ENCODE assay signal across 23 cellular contexts in the genomic region with DNA sequence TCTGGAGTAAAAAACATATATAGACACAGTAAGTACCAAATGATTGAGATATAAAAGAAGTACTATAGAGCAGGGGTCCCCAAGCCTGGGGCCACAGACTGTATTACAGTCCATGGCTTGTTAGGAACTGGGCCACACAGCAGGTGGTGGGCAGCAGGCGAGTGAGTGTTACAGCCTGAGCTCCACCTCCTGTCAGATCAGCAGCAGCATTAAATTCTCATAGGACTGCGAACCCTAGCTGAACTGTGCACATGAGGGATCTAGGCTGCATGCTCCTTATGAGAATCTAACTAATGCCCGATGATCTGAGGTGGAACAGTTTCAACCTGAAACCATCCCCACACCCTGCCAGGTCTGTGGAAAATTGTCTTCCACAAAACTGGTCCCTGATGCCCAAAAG.
DNase-seq lines count a peak whose midpoint lies in the region; ATAC-seq, FAIRE-seq and TF ChIP-seq lines count a peak whose summit lies in the region.
"Had no signal": no experiment of that assay in that cellular context is flagged by ENCODE, and none has a peak within 500 bp of the region (broad histone marks: within the 10 kb centered on the region; RNA-seq: fewer than 3 reads in every experiment).

No MANE protein-coding gene starts in this region.

- DNase-seq in T-helper 17 cell (no peak), bronchial epithelial cell (ENCODE audit: low read depth) (no peak), psoas muscle (no peak), UCSD-AML1 (lab: John Stamatoyannopoulos, UW; ENCODE audit: unreplicated experiment) (no peak)
- no peak for DNase-seq in naive thymus-derived CD8-positive, alpha-beta T cell
- DNase-seq: ACHN; BE2C; C1 segment of cervical spinal cord; CD4-positive, CD25-positive, alpha-beta regulatory T cell; CD8-positive, alpha-beta memory T cell; COR-L47; DMS 273 treated with DMSO at 0.1 percent for 48 hours; DMS53; DND-41; EL; GM23248; HFFc6 had no signal

- no peaks in the 10 kb centered on the region for H3K27me3 Mint-ChIP-seq in T-helper 17 cell
- H3K27me3 Mint-ChIP-seq in naive thymus-derived CD8-positive, alpha-beta T cell: no peaks in the 10 kb centered on the region
- H3K27me3 Mint-ChIP-seq: CD4-positive, CD25-positive, alpha-beta regulatory T cell; CD8-positive, alpha-beta memory T cell had no signal

- POLR2A ChIA-PET in naive thymus-derived CD8-positive, alpha-beta T cell (lab: Charles Lee): no interaction called here

- H3K27me3 ChIP-seq in bronchial epithelial cell (ENCODE audit: control insufficient read depth, insufficient read depth, low read length) (no peaks in the 10 kb centered on the region), psoas muscle (ENCODE audit: insufficient read depth in 3 of 3, low read length in 2 of 3) (no peaks in the 10 kb centered on the region)
- H3K27me3 ChIP-seq: BE2C had no signal

- TF ChIP-seq CTCF in bronchial epithelial cell (IDR thresholded peaks at IDR 0.05; ENCODE audit: insufficient read depth, low read length, severe bottlenecking): no peak
- no peak for TF ChIP-seq CTCF in psoas muscle (IDR thresholded peaks at IDR 0.05)

- ATAC-seq in T-helper 17 cell (no peak), psoas muscle (no peak), GM21529 (IDR thresholded peaks at IDR 0.05; ENCODE audit: unreplicated experiment) (no peak)
- ATAC-seq in naive thymus-derived CD8-positive, alpha-beta T cell: no peak
- ATAC-seq: GM12878, HCT116 had no signal

- WGBS in psoas muscle, 3 donors: 68 to 75% (median 73%) methylated on average over 3 of the region's 3 CpGs

- peak; percentile 70 for FAIRE-seq in bronchial epithelial cell (lab: Jason Lieb, UNC)
- FAIRE-seq: A204.1, GM12878, H54 had no signal

- no peak overlapping the region for H3K27ac ChIP-seq in psoas muscle
- H3K27ac ChIP-seq: GM23248, HL-60 had no signal

- peaks cover 6% of the 10 kb centered on the region for H3K4me1 Mint-ChIP-seq in T-helper 17 cell
- peaks cover 0 to 16% (median 6%) of the 10 kb centered on the region in 4 donors for H3K4me1 Mint-ChIP-seq in naive thymus-derived CD8-positive, alpha-beta T cell

- H3K4me3 Mint-ChIP-seq in T-helper 17 cell: no peak overlapping the region
- H3K4me3 Mint-ChIP-seq in naive thymus-derived CD8-positive, alpha-beta T cell: no peak overlapping the region
- H3K4me3 Mint-ChIP-seq: CD4-positive, CD25-positive, alpha-beta regulatory T cell; CD8-positive, alpha-beta memory T cell; HFFc6 had no signal

- no peaks in the 10 kb centered on the region for H3K9me3 Mint-ChIP-seq in naive thymus-derived CD8-positive, alpha-beta T cell
- H3K9me3 Mint-ChIP-seq: CD8-positive, alpha-beta memory T cell; HFFc6 had no signal

- H3K36me3 ChIP-seq in bronchial epithelial cell (ENCODE audit: control insufficient read depth, insufficient read depth, low read length) (no peaks in the 10 kb centered on the region), psoas muscle (ENCODE audit: insufficient read depth in 1 of 2, low read depth in 1 of 2) (peaks cover 0 to 14% of the 10 kb centered on the region in 2 donors)
- H3K36me3 ChIP-seq: BE2C had no signal

- intact Hi-C loops in psoas muscle (cut with DNase I): no loop called here

- H3K4me3 ChIP-seq in bronchial epithelial cell (ENCODE audit: low read depth, low read length) (no peak overlapping the region), psoas muscle (no peak overlapping the region)
- H3K4me3 ChIP-seq: GM12878, GM23248 had no signal

- peak overlapping the region; percentile 8 for H3K27ac Mint-ChIP-seq in T-helper 17 cell
- peak overlapping the region in 6 of 10 donors; percentile 9 to 93 (median 74) for H3K27ac Mint-ChIP-seq in naive thymus-derived CD8-positive, alpha-beta T cell
- H3K27ac Mint-ChIP-seq: HFFc6 had no signal

- no peaks in the 10 kb centered on the region for H3K9me3 ChIP-seq in T-helper 17 cell (ENCODE audit: control insufficient read depth, low read length, poor library complexity, severe bottlenecking)
- no peaks in the 10 kb centered on the region for H3K9me3 ChIP-seq in psoas muscle
- H3K9me3 ChIP-seq: BE2C had no signal

- H3K36me3 Mint-ChIP-seq in T-helper 17 cell (ENCODE audit: low read depth): peaks cover 9% of the 10 kb centered on the region
- peaks cover 7 to 71% (median 69%) of the 10 kb centered on the region in 3 donors for H3K36me3 Mint-ChIP-seq in naive thymus-derived CD8-positive, alpha-beta T cell

- no peaks in the 10 kb centered on the region for H3K4me1 ChIP-seq in psoas muscle
- H3K4me1 ChIP-seq: BE2C had no signal
